Comparison of ENCODE assay signal across 1 cellular context in the genomic region with DNA sequence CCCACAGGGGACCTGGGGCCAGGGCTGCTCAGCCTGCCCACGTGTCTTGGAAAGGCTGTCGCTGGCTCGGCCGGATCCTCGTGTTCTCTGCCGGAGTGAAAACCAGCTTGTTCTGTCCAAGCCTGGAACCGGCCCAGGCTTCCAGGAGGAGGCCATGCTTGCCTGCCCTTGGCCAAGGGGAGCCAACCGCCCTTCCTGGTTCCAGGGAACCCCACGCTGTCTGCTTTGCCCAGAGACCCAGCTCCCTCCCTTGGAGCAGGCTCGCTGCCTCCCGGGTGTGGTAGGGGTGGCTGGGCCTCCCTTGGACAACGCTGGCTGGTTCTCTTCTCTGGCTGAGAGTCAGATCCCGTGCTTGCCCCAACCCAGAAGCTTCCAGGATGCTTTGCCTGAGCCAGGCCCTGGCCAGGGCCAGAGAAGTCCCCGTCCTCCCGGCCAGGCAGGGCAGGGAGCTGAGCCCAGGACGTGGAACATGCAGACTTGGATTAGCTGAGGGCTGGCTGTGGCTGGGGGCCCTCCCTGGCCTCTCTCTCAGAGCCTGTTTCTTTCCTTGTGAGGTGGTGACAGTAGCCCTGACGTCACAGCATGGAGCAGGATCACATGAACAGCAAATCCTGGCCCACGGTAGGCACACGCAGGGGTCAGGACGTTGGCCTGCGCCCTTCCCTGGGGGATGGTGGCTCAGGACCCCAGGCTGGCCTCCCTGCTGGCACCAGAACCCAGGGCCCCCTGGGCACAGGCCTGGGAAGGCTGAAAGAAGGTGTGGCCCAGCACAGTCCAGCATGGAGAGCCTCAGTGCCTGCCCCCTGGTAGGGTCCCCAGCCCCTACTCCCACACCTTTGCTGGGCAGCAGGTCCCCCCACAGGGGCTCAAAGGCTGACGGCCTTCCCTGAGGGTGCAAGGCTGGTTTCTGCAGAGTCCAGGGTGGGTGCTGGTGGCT.
TF ChIP-seq lines count a peak whose summit lies in the region.

No MANE protein-coding gene starts in this region.

TF ChIP-seq in K562, 482 proteins besides CTCF, POLR2A, EP300 and RAD21 (continued from another document):
- TF ChIP-seq, protein P1, sequence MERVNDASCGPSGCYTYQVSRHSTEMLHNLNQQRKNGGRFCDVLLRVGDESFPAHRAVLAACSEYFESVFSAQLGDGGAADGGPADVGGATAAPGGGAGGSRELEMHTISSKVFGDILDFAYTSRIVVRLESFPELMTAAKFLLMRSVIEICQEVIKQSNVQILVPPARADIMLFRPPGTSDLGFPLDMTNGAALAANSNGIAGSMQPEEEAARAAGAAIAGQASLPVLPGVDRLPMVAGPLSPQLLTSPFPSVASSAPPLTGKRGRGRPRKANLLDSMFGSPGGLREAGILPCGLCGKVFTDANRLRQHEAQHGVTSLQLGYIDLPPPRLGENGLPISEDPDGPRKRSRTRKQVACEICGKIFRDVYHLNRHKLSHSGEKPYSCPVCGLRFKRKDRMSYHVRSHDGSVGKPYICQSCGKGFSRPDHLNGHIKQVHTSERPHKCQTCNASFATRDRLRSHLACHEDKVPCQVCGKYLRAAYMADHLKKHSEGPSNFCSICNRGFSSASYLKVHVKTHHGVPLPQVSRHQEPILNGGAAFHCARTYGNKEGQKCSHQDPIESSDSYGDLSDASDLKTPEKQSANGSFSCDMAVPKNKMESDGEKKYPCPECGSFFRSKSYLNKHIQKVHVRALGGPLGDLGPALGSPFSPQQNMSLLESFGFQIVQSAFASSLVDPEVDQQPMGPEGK (CRISPR knock-in tag; IDR thresholded peaks at IDR 0.05; ENCODE audit: borderline replicate concordance), result no peak
- TF ChIP-seq, protein P2, sequence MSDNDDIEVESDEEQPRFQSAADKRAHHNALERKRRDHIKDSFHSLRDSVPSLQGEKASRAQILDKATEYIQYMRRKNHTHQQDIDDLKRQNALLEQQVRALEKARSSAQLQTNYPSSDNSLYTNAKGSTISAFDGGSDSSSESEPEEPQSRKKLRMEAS (CRISPR knock-in tag; IDR thresholded peaks at IDR 0.05), result 0 out of 2 replicates have a peak, but pooled peaks have one; percentile 24
- TF ChIP-seq ZNF263 (CRISPR knock-in tag; IDR thresholded peaks at IDR 0.05; ENCODE audit: borderline replicate concordance) (peak; percentile 64; the same call in 1 of the 2 replicates), ATF1 (CRISPR knock-in tag; IDR thresholded peaks at IDR 0.05) (no peak), ATF1 (tag; IDR thresholded peaks at IDR 0.05) (peak; percentile 39; the same call in 1 of the 2 replicates)
